ENCODE assay signal across 24 cellular contexts in the genomic region with DNA sequence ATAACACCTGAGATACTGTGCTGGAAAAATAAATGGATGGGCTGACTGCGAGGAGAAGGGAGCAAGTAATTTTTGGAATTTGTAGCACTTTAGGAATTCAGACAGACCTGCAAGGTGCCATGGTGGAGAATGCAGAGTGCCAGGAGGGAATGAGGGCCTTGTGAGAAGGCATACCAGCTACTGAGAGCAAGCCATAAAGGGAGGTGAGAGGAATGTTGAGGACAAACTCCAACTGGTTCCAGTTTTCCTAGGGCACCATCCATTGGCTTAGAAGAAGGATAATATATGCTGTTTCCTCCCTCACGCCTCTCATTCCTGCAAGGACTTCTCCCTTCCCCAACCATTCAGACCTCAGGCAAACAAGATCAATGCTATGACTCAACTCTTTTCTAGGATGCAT. TPM values are rescaled to one million over a fixed set of nuclear protein-coding genes. Genes with fewer than 3 reads are reported as not detected.
DNase-seq lines count a peak whose midpoint lies in the region; ATAC-seq, FAIRE-seq and TF ChIP-seq lines count a peak whose summit lies in the region.
"Had no signal": no experiment of that assay in that cellular context is flagged by ENCODE, and none has a peak within 500 bp of the region (broad histone marks: within the 10 kb centered on the region; RNA-seq: fewer than 3 reads in every experiment).

No MANE protein-coding gene starts in this region.

- peaks cover 5% of the 10 kb centered on the region for H3K27me3 Mint-ChIP-seq in astrocyte (ENCODE audit: low read depth, unreplicated experiment)

- WGBS in right cardiac atrium: 89% methylated on average over 2 of the region's 2 CpGs

- no peak overlapping the region for H3K4me2 ChIP-seq in astrocyte (ENCODE audit: low read length)
- H3K4me2 ChIP-seq: KMS-11, PC-9, SK-N-SH had no signal

- H3K27me3 ChIP-seq in right cardiac atrium (ENCODE audit: control insufficient read depth, insufficient read depth) (no peaks in the 10 kb centered on the region), right atrium auricular region (no peaks in the 10 kb centered on the region), astrocyte (ENCODE audit: insufficient read depth, low read length) (no peaks in the 10 kb centered on the region), tibial artery (no peaks in the 10 kb centered on the region)

- no peaks in the 10 kb centered on the region for H3K36me3 Mint-ChIP-seq in astrocyte (ENCODE audit: low read depth, unreplicated experiment)
- H3K36me3 Mint-ChIP-seq: CD8-positive, alpha-beta T cell had no signal

- no peaks in the 10 kb centered on the region for H3K4me1 ChIP-seq in right cardiac atrium (ENCODE audit: control insufficient read depth, insufficient read depth, low read length)
- H3K4me1 ChIP-seq in right atrium auricular region: no peaks in the 10 kb centered on the region
- no peaks in the 10 kb centered on the region for H3K4me1 ChIP-seq in astrocyte (ENCODE audit: insufficient read depth, low read length)
- peaks cover 0 to 16% (median 2%) of the 10 kb centered on the region in 4 donors for H3K4me1 ChIP-seq in tibial artery

- FAIRE-seq in astrocyte (lab: Jason Lieb, UNC): no peak
- FAIRE-seq: GM19239, H54 had no signal

- H3K4me3 ChIP-seq in right cardiac atrium (ENCODE audit: low read length) (no peak overlapping the region), right atrium auricular region (no peak overlapping the region), astrocyte (ENCODE audit: insufficient read depth, low read depth, low read length) (no peak overlapping the region), tibial artery (no peak overlapping the region)
- H3K4me3 ChIP-seq: PC-9 had no signal

- no peak for DNase-seq in right cardiac atrium
- no peak for DNase-seq in right atrium auricular region (ENCODE audit: low spot score)
- DNase-seq in astrocyte (ENCODE audit: low read depth): no peak
- DNase-seq in iPS-NIHi11 (ENCODE audit: low spot score): peak; percentile 10
- no peak for DNase-seq in tibial artery
- no peak for DNase-seq in RKO (ENCODE audit: low spot score)
- DNase-seq in NOMO-1 (lab: John Stamatoyannopoulos, UW; ENCODE audit: unreplicated experiment in 2 of 2): no peak
- DNase-seq in stimulated activated CD4-positive, alpha-beta T cell treated with anti-CD3 and anti-CD28 coated beads, Interleukin-1b, Interleukin-23, amount 100 ng/mL, for 48 hours: no peak
- DNase-seq: 8988T; AML-193; C1 segment of cervical spinal cord; CD8-positive, alpha-beta T cell; DMS153; GF-D8; IMR-90; NCI-H187; NCI-H446; NCI-H526; PC-9; SIG-M5; SK-N-SH had no signal

- H3K9me3 Mint-ChIP-seq in astrocyte (ENCODE audit: unreplicated experiment): no peaks in the 10 kb centered on the region
- H3K9me3 Mint-ChIP-seq: CD8-positive, alpha-beta T cell had no signal

- H3K9me3 ChIP-seq in right cardiac atrium (ENCODE audit: control insufficient read depth, low read length): no peaks in the 10 kb centered on the region
- H3K9me3 ChIP-seq in right atrium auricular region: no peaks in the 10 kb centered on the region
- no peaks in the 10 kb centered on the region for H3K9me3 ChIP-seq in astrocyte (ENCODE audit: insufficient read depth, low read depth, low read length)
- H3K9me3 ChIP-seq in tibial artery: no peaks in the 10 kb centered on the region
- H3K9me3 ChIP-seq: SK-N-SH had no signal

- H3K36me3 ChIP-seq in right atrium auricular region: no peaks in the 10 kb centered on the region
- no peaks in the 10 kb centered on the region for H3K36me3 ChIP-seq in astrocyte (ENCODE audit: insufficient read depth, low read length)
- no peaks in the 10 kb centered on the region for H3K36me3 ChIP-seq in tibial artery

- TF ChIP-seq CTCF in right atrium auricular region (IDR thresholded peaks at IDR 0.05): no peak
- TF ChIP-seq CTCF in astrocyte (IDR thresholded peaks at IDR 0.05; ENCODE audit: insufficient read depth, low read depth, low read length): no peak
- TF ChIP-seq CTCF in tibial artery (IDR thresholded peaks at IDR 0.05): no peak

- peaks cover 9% of the 10 kb centered on the region for H3K4me1 Mint-ChIP-seq in astrocyte (ENCODE audit: low read depth, unreplicated experiment)

- H3K79me2 ChIP-seq in astrocyte (ENCODE audit: insufficient read depth, low read length): no peaks in the 10 kb centered on the region

- no peak overlapping the region for H3K4me3 Mint-ChIP-seq in astrocyte (ENCODE audit: unreplicated experiment)
- H3K4me3 Mint-ChIP-seq: CD8-positive, alpha-beta T cell had no signal

- H3K9ac ChIP-seq in astrocyte (ENCODE audit: low read length): no peak overlapping the region
- H3K9ac ChIP-seq: KMS-11, SK-N-SH had no signal

- ATAC-seq in right cardiac atrium: no peak
- ATAC-seq: CD8-positive, alpha-beta T cell had no signal

- no peak overlapping the region for H3K27ac Mint-ChIP-seq in astrocyte (ENCODE audit: unreplicated experiment)
- H3K27ac Mint-ChIP-seq: CD8-positive, alpha-beta T cell had no signal

- H4K20me1 ChIP-seq in astrocyte (ENCODE audit: insufficient read depth, low read length): no peaks in the 10 kb centered on the region

- intact Hi-C loops in right cardiac atrium (cut with DNase I) (no loop called here), tibial artery (cut with DNase I; ENCODE audit: low total_unique reads) (no loop called here)

- peak overlapping the region; percentile 54 for H3K27ac ChIP-seq in right cardiac atrium (ENCODE audit: low read length)
- peak overlapping the region in 1 of 2 donors; percentile 29 for H3K27ac ChIP-seq in right atrium auricular region
- no peak overlapping the region for H3K27ac ChIP-seq in astrocyte (ENCODE audit: low read depth, low read length)
- H3K27ac ChIP-seq in tibial artery: peak overlapping the region; percentile 34 to 36
- H3K27ac ChIP-seq: KMS-11, PC-9 had no signal

- H2AFZ ChIP-seq in astrocyte (ENCODE audit: low read depth, low read length): peak overlapping the region; percentile 22
- H2AFZ ChIP-seq: PC-9 had no signal

RNA-seq across cellular contexts. Expression of gene DAAM1, which starts 11.2 kb away (rescaled TPM):
- 100 to 1,000 TPM in 3 of 4 donors, 10 to 100 TPM in 1; 96.8 to 152 (median 113) TPM for total RNA-seq in right cardiac atrium
- polyA plus RNA-seq in right cardiac atrium: 30.7 TPM
- total RNA-seq in right atrium auricular region: 10 to 100 TPM; 61.4 to 67.0 TPM
- 38.0 and 44.8 TPM in 2 replicates for total RNA-seq in astrocyte
